ENCODE assay signal across 24 cellular contexts in the genomic region with DNA sequence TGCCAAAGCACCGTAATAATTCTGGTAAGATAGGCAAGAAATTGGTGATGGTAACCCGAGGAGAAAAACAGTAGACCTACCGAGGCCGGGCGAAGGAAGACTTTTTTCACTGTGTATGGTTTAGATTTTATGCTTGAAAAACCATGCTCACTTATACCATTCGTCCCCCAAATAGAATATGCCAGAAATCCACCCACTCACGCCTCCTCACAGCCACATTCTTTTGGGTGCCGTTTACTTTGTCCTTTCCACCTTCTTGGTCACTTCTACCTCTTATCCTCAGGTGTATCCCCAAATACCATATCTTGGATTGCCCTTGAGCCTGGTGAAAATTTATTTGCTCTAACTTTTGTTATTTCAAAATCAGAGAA. TPM values are rescaled to one million over a fixed set of nuclear protein-coding genes. Genes with fewer than 3 reads are reported as not detected.
DNase-seq lines count a peak whose midpoint lies in the region; ATAC-seq and TF ChIP-seq lines count a peak whose summit lies in the region.
"Had no signal": no experiment of that assay in that cellular context is flagged by ENCODE, and none has a peak within 500 bp of the region (broad histone marks: within the 10 kb centered on the region; RNA-seq: fewer than 3 reads in every experiment).

No MANE protein-coding gene starts in this region.

- H3K4me1 Mint-ChIP-seq in endothelial cell (ENCODE audit: unreplicated experiment): peaks cover 32% of the 10 kb centered on the region
- H3K4me1 Mint-ChIP-seq in activated naive CD4-positive, alpha-beta T cell treated with anti-CD3 and anti-CD28 coated beads for 36 hours (ENCODE audit: low read depth): no peaks in the 10 kb centered on the region
- H3K4me1 Mint-ChIP-seq: memory B cell had no signal

- H3K9me3 ChIP-seq in cardiac muscle cell (ENCODE audit: low read depth) (no peaks in the 10 kb centered on the region), muscle layer of duodenum (ENCODE audit: control insufficient read depth in 1 of 2, low read length in 2 of 2) (no peaks in the 10 kb centered on the region), upper lobe of left lung (no peaks in the 10 kb centered on the region)
- H3K9me3 ChIP-seq: BE2C, SJSA1 had no signal

- ATAC-seq in left ventricle myocardium superior: no peak
- ATAC-seq in upper lobe of left lung (ENCODE audit: low FRiP score in 2 of 2): no peak
- ATAC-seq: GM12878 had no signal

- peaks cover 52% of the 10 kb centered on the region for H3K4me1 ChIP-seq in cardiac muscle cell (ENCODE audit: low read depth)
- no peaks in the 10 kb centered on the region for H3K4me1 ChIP-seq in muscle layer of duodenum (ENCODE audit: control insufficient read depth in 1 of 2, insufficient read depth in 2 of 2, low read length in 2 of 2)
- peaks cover 11 to 36% (median 13%) of the 10 kb centered on the region in 4 donors for H3K4me1 ChIP-seq in upper lobe of left lung
- H3K4me1 ChIP-seq: BE2C, neural progenitor cell, SJSA1 had no signal

- no peak for TF ChIP-seq POLR2A in upper lobe of left lung (IDR thresholded peaks at IDR 0.05)

- intact Hi-C loops in left ventricle myocardium superior (cut with micrococcal nuclease): no loop called here
- intact Hi-C loops in activated naive CD4-positive, alpha-beta T cell treated with anti-CD3 and anti-CD28 coated beads for 36 hours (cut with micrococcal nuclease): no loop called here

- H3K9me3 Mint-ChIP-seq in endothelial cell (ENCODE audit: unreplicated experiment): no peaks in the 10 kb centered on the region
- H3K9me3 Mint-ChIP-seq in activated naive CD4-positive, alpha-beta T cell treated with anti-CD3 and anti-CD28 coated beads for 36 hours: no peaks in the 10 kb centered on the region
- H3K9me3 Mint-ChIP-seq: activated T-helper 2 cell treated with anti-CD3 and anti-CD28 coated beads, Interferon-gamma antibody, Interleukin-2, Interleukin-4, amounts not matched to agents 10 μg/mL and 5 μg/mL and 100 μg/mL, durations not matched to agents 14 hours and 24 hours and 36 hours had no signal

- DNase-seq in cardiac muscle cell (ENCODE audit: low read depth in 1 of 2, low spot score in 1 of 2): peak in 1 of 2 donors; percentile 46
- no peak for DNase-seq in left ventricle myocardium superior
- no peak for DNase-seq in endothelial cell (ENCODE audit: low spot score)
- no peak for DNase-seq in upper lobe of left lung
- DNase-seq in DMS153 (lab: John Stamatoyannopoulos, UW): no peak
- no peak for DNase-seq in superior temporal gyrus (ENCODE audit: extremely low spot score)
- DNase-seq in activated naive CD4-positive, alpha-beta T cell treated with anti-CD3 and anti-CD28 coated beads for 36 hours: no peak
- DNase-seq: activated CD4-positive, CD25-positive, alpha-beta regulatory T cell treated with anti-CD3 and anti-CD28 coated beads, Interleukin-2, amount 50 U/mL, for 72 hours; BE2C; NCI-H2081; NCI-H524; stimulated activated CD4-positive, alpha-beta T cell treated with anti-CD3 and anti-CD28 coated beads, Interleukin-4, amount 100 ng/mL, for 1 hour; substantia nigra had no signal

- no peak for TF ChIP-seq EP300 in upper lobe of left lung (IDR thresholded peaks at IDR 0.05)

- H3K4me3 ChIP-seq in cardiac muscle cell (peak overlapping the region; percentile 94), muscle layer of duodenum (ENCODE audit: low read depth in 1 of 2, low read length in 2 of 2) (peak overlapping the region in 1 of 2 donors; percentile 35), upper lobe of left lung (peak overlapping the region in 2 of 4 donors; percentile 17 to 73)
- H3K4me3 ChIP-seq: GM12878, SJSA1 had no signal

- H3K36me3 Mint-ChIP-seq in endothelial cell (ENCODE audit: low read depth, unreplicated experiment): peaks cover 50% of the 10 kb centered on the region
- no peaks in the 10 kb centered on the region for H3K36me3 Mint-ChIP-seq in activated naive CD4-positive, alpha-beta T cell treated with anti-CD3 and anti-CD28 coated beads for 36 hours (ENCODE audit: low read depth)
- H3K36me3 Mint-ChIP-seq: memory B cell, neural progenitor cell had no signal

- H3K27ac ChIP-seq in cardiac muscle cell (peak overlapping the region; percentile 99), muscle layer of duodenum (ENCODE audit: low read length) (peak overlapping the region; percentile 76), upper lobe of left lung (peak overlapping the region in 3 of 4 donors; percentile 55 to 98 (median 75))
- H3K27ac ChIP-seq: 22Rv1, epithelial cell of prostate, HL-60, KMS-11, neural progenitor cell, SJSA1 had no signal

- H3K27me3 Mint-ChIP-seq in endothelial cell (ENCODE audit: unreplicated experiment): peaks cover 23% of the 10 kb centered on the region
- H3K27me3 Mint-ChIP-seq in activated naive CD4-positive, alpha-beta T cell treated with anti-CD3 and anti-CD28 coated beads for 36 hours (ENCODE audit: low read depth): peaks cover 49% of the 10 kb centered on the region

- CTCF ChIA-PET in activated naive CD4-positive, alpha-beta T cell treated with anti-CD3 and anti-CD28 coated beads for 36 hours (lab: Charles Lee): no interaction called here

- peaks cover 49% of the 10 kb centered on the region for H3K36me3 ChIP-seq in cardiac muscle cell
- H3K36me3 ChIP-seq in muscle layer of duodenum (ENCODE audit: control insufficient read depth in 1 of 2, insufficient read depth in 2 of 2, low read length in 2 of 2): no peaks in the 10 kb centered on the region
- H3K36me3 ChIP-seq in upper lobe of left lung: peaks cover 0 to 32% (median 3%) of the 10 kb centered on the region in 4 donors
- H3K36me3 ChIP-seq: BE2C, neural progenitor cell had no signal

- H3K27me3 ChIP-seq in cardiac muscle cell (no peaks in the 10 kb centered on the region), muscle layer of duodenum (ENCODE audit: low read depth, low read length) (peaks cover 6% of the 10 kb centered on the region), upper lobe of left lung (no peaks in the 10 kb centered on the region)
- H3K27me3 ChIP-seq: SJSA1 had no signal

- 67% methylated on average over 8 of the region's 8 CpGs for WGBS in upper lobe of left lung, 2 donors

- no peak overlapping the region for H3K27ac Mint-ChIP-seq in endothelial cell (ENCODE audit: unreplicated experiment)
- no peak overlapping the region for H3K27ac Mint-ChIP-seq in activated naive CD4-positive, alpha-beta T cell treated with anti-CD3 and anti-CD28 coated beads for 36 hours
- H3K27ac Mint-ChIP-seq: activated T-helper 2 cell treated with anti-CD3 and anti-CD28 coated beads, Interferon-gamma antibody, Interleukin-2, Interleukin-4, amounts not matched to agents 10 μg/mL and 5 μg/mL and 100 μg/mL, durations not matched to agents 14 hours and 24 hours and 36 hours; memory B cell; neural progenitor cell had no signal

- TF ChIP-seq CTCF in cardiac muscle cell (IDR thresholded peaks at IDR 0.05; ENCODE audit: low read depth, low read length) (no peak), endothelial cell (IDR thresholded peaks at IDR 0.05; ENCODE audit: unreplicated experiment) (no peak), upper lobe of left lung (IDR thresholded peaks at IDR 0.05) (no peak)

- H3K4me3 Mint-ChIP-seq in endothelial cell (ENCODE audit: unreplicated experiment): peak overlapping the region; percentile 61
- H3K4me3 Mint-ChIP-seq in activated naive CD4-positive, alpha-beta T cell treated with anti-CD3 and anti-CD28 coated beads for 36 hours: no peak overlapping the region
- H3K4me3 Mint-ChIP-seq: memory B cell, neural progenitor cell had no signal

RNA-seq across cellular contexts. Expression of a gene that starts 8.1 kb away (rescaled TPM):
- total RNA-seq in cardiac muscle cell: 182 and 187 TPM in 2 replicates
- 104 and 126 TPM in 2 replicates for polyA plus RNA-seq in cardiac muscle cell
- 62.3 TPM for total RNA-seq in left ventricle myocardium superior
- total RNA-seq in endothelial cell (ENCODE audit: unreplicated experiment): 23.8 TPM
- total RNA-seq in upper lobe of left lung: 10 to 100 TPM; 29.7 to 52.8 (median 41.4) TPM
- not detected for total RNA-seq in activated naive CD4-positive, alpha-beta T cell treated with anti-CD3 and anti-CD28 coated beads for 36 hours
- total RNA-seq: activated T-helper 2 cell treated with anti-CD3 and anti-CD28 coated beads, Interferon-gamma antibody, Interleukin-2, Interleukin-4, amounts not matched to agents 10 μg/mL and 5 μg/mL and 100 μg/mL, durations not matched to agents 14 hours and 24 hours and 36 hours; T-helper 2 cell treated with Interferon-gamma antibody and Interleukin-4, amounts not matched to agents 100 ng/mL and 5 ng/mL, for 36 hours had no signal

Comparison
In these comparisons a context has a peak if more than half of its experiments do, and no peak if none do; other contexts are left out.
1. RNA of a gene that starts 8.1 kb away (total RNA-seq): 182 to 187 TPM in cardiac muscle cell, 62.3 TPM in left ventricle myocardium superior (single experiment), 29.7 to 52.8 TPM in upper lobe of left lung and 23.8 TPM in endothelial cell (single experiment); not detected in activated naive CD4-positive, alpha-beta T cell treated with anti-CD3 and anti-CD28 coated beads for 36 hours; every median in the first group is over 10 times any median in the second.
2. Peak in every context shown above with its lines, with median percentiles within 50 percentile points of each other: H3K27ac ChIP-seq.